In genomic region chr13:94192576-94192975, GRCh38 we compare ENCODE assay signal across 8 cellular contexts.
DNase-seq lines count a peak whose midpoint lies in the region; FAIRE-seq and TF ChIP-seq lines count a peak whose summit lies in the region.

No MANE protein-coding gene starts in this region.

- H4K20me1 ChIP-seq in hepatocyte (ENCODE audit: insufficient read depth, poor library complexity, severe bottlenecking): no peaks in the 10 kb centered on the region

- H3K4me2 ChIP-seq in hepatocyte: no peak overlapping the region

- H3K36me3 ChIP-seq in H7 (replicated peaks; ENCODE audit: control insufficient read depth, insufficient read depth, low read length) (no peaks in the 10 kb centered on the region), hepatocyte (replicated peaks; ENCODE audit: insufficient read depth, low read depth) (no peaks in the 10 kb centered on the region)

- H3K79me2 ChIP-seq in hepatocyte: no peaks in the 10 kb centered on the region

- H3K27me3 Mint-ChIP-seq in Calu3 (ENCODE audit: unreplicated experiment): no peaks in the 10 kb centered on the region

- H3K9me2 ChIP-seq in hepatocyte (replicated peaks; ENCODE audit: insufficient read depth): no peaks in the 10 kb centered on the region

- CTCF ChIA-PET in Calu3 (lab: Charles Lee): no interaction called here

- H3K27me3 ChIP-seq in H7 (ENCODE audit: control insufficient read depth, insufficient read depth, low read length): no peaks in the 10 kb centered on the region
- H3K27me3 ChIP-seq in hepatocyte: no peaks in the 10 kb centered on the region

- FAIRE-seq in frontal cortex (lab: Jason Lieb, UNC): no peak

- H3K27ac Mint-ChIP-seq in Calu3 (ENCODE audit: unreplicated experiment): no peak overlapping the region

- peaks cover 10% of the 10 kb centered on the region for H3K4me1 ChIP-seq in hepatocyte (ENCODE audit: insufficient read depth)

- no peak overlapping the region for H2AFZ ChIP-seq in hepatocyte

- TF ChIP-seq CTCF in hepatocyte (IDR thresholded peaks at IDR 0.05; ENCODE audit: poor library complexity): peak; percentile 50
- no peak for TF ChIP-seq CTCF in Calu3 (IDR thresholded peaks at IDR 0.05; ENCODE audit: unreplicated experiment)

- H3K9me3 ChIP-seq in hepatocyte (ENCODE audit: low read depth): no peaks in the 10 kb centered on the region

- BruUV-seq in Calu3 (replicated peaks; lab: Mats Ljungman, UMichigan): no TSS peak

- intact Hi-C loops in Calu3 (cut with micrococcal nuclease; ENCODE audit: unreplicated experiment): no loop called here

- no peak overlapping the region for H3K4me3 ChIP-seq in H7 (ENCODE audit: insufficient read depth, low read depth, low read length)
- no peak overlapping the region for H3K4me3 ChIP-seq in hepatocyte

- 100% methylated on average over 1 of the region's 1 CpG for WGBS in hepatocyte (ENCODE audit: low lambda C conversion rate, missing lambda C conversion rate)

- peaks cover 2% of the 10 kb centered on the region for H3K9me3 Mint-ChIP-seq in Calu3 (ENCODE audit: low read depth, unreplicated experiment)

- H3K4me3 Mint-ChIP-seq in Calu3 (ENCODE audit: low read depth, unreplicated experiment): no peak overlapping the region

- no peak overlapping the region for H3K27ac ChIP-seq in hepatocyte

- DNase-seq in EH (ENCODE audit: low read depth): peak; percentile 27
- peak; percentile 43 for DNase-seq in H7
- peak; percentile 13 for DNase-seq in RKO (ENCODE audit: low spot score)
- peak; percentile 21 for DNase-seq in hepatocyte (ENCODE audit: low spot score)
- DNase-seq in frontal cortex (ENCODE audit: low spot score in 2 of 2): no peak
- DNase-seq in foreskin melanocyte: no peak
- no peak for DNase-seq in Calu3
- no peak for DNase-seq in NCI-H774 (lab: John Stamatoyannopoulos, UW)

- no peaks in the 10 kb centered on the region for H3K36me3 Mint-ChIP-seq in Calu3 (ENCODE audit: insufficient read depth, unreplicated experiment)

- no peaks in the 10 kb centered on the region for H3K4me1 Mint-ChIP-seq in Calu3 (ENCODE audit: low read depth, unreplicated experiment)

Comparison
In these comparisons a context has a peak if more than half of its experiments do, and no peak if none do; other contexts are left out.
1. DNase-seq: peak in EH (single experiment), H7 (single experiment), RKO (single experiment) and hepatocyte (single experiment); none in frontal cortex (0 of 2), foreskin melanocyte (single experiment), Calu3 (single experiment) and NCI-H774 (single experiment).